ENCODE assay signal across 8 cellular contexts in the genomic region with DNA sequence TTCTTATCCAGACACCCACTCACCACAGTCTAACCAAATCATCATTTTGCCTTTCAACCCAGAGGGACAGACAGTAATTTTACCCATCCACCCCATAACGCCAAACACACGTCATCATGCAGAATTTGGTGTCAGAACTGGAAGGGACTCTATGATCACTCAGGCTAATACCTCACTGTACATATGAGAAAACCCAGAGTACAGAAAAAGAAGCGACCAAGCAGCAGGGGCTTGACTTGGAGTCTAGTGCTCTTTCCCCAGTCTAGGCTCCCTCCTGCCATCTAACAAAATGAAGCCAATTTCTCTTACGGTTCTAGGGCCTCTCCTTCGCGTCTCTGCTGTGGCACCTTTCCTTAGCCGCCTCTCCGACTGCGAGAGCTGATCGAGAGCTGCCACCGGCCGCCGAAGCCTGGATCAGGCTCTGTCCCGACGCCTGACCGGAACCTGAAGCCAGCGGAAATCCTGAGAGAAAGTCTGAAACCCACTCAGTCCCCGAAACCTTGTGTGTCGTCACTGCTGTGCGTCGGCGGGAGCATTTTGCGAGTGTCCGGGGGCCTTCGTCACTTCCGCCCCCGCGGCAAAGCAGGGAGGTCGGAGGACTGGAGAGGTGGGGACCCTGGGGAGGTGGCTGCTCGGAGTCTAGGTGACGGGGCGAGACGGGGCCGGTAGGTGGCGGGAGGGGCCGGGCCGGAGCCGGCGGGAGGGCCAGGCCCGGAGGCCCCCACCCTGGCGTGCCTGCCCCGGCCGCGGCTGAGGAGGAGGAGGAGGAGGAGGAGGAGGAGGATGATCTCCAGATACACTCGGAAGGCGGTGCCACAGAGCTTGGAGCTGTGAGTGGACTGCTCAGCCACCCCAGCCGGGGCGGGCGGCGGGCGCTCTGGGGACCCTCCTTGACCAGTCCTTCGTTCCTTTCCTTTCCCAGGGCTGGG. TPM values are rescaled to one million over a fixed set of nuclear protein-coding genes. Genes with fewer than 3 reads are reported as not detected.
A peak's percentile ranks its signal among the peaks of the same experiment; 100 is the strongest.
DNase-seq lines count a peak whose midpoint lies in the region; ATAC-seq and TF ChIP-seq lines count a peak whose summit lies in the region.

A gene (minus strand): TSS at position 452 of the 929 bp plus-strand sequence. CDS start 4,071 bp downstream, outside the sequence.
A gene (plus strand): TSS at position 563 of the 929 bp plus-strand sequence. CDS start 221 bp downstream, at position 784.

- peak within 1 kb of the TSS; percentile 100 for H3K4me3 ChIP-seq in Jurkat, Clone E6-1 (ENCODE audit: low read length)
- H3K4me3 ChIP-seq in Panc1 (ENCODE audit: low read depth in 2 of 2, low read length in 2 of 2), result peak within 1 kb of the TSS; percentile 74 to 77
- peak within 1 kb of the TSS; percentile 87 to 98 for H3K4me3 ChIP-seq in esophagus (ENCODE audit: low read depth in 1 of 2, low read length in 2 of 2)
- H3K4me3 ChIP-seq in mucosa of stomach (ENCODE audit: low read length), result peak within 1 kb of the TSS; percentile 100

- H3K36me3 ChIP-seq in Panc1 (ENCODE audit: control insufficient read depth, insufficient read depth, low read length), result peaks cover 9% of the 10 kb centered on the region
- H3K36me3 ChIP-seq in esophagus (ENCODE audit: control insufficient read depth in 2 of 2, insufficient read depth in 2 of 2, low read length in 1 of 2), result peaks cover 1 to 3% of the 10 kb centered on the region in 2 donors
- no peaks in the 10 kb centered on the region for H3K36me3 ChIP-seq in mucosa of stomach (ENCODE audit: control insufficient read depth, insufficient read depth, low read length)

- no peak; the same call in none of the 2 replicates for TF ChIP-seq CTCF in Panc1 (IDR thresholded peaks at IDR 0.05)

- POLR2A ChIA-PET in Panc1 (lab: Charles Lee), result interaction anchor here (0.5 to 1.0 kb wide), 3 partner anchors 70 to 832 kb away, joined by 3 to 7 read pairs (median 3); no protein-coding TSS in a partner anchor

- in situ Hi-C loops in Panc1 (cut with HindIII; ENCODE audit: low pct_unique_long_range_greater_than_20kb, low sequenced_read_pairs), result no loop called here

- no peaks in the 10 kb centered on the region for H3K9me3 ChIP-seq in Panc1 (ENCODE audit: control insufficient read depth, insufficient read depth, low read depth, low read length)
- no peaks in the 10 kb centered on the region for H3K9me3 ChIP-seq in esophagus (ENCODE audit: control insufficient read depth in 2 of 2, insufficient read depth in 1 of 2, low read depth in 1 of 2, low read length in 1 of 2)
- H3K9me3 ChIP-seq in mucosa of stomach (ENCODE audit: control insufficient read depth, low read length), result no peaks in the 10 kb centered on the region

- peak within 1 kb of the TSS; percentile 100 for H3K9ac ChIP-seq in mucosa of stomach (ENCODE audit: low read length)

- peak; percentile 96 for DNase-seq in DMS53 (lab: John Stamatoyannopoulos, UW)
- DNase-seq in Jurkat, Clone E6-1 (ENCODE audit: low read depth, low spot score), result peak; percentile 82
- DNase-seq in Panc1 (ENCODE audit: low read depth, low spot score), result peak; percentile 70
- DNase-seq in activated T-cell treated with anti-CD3 and anti-CD28 coated beads, Interleukin-2, amount 50 U/mL, for 4 hours, result peak; percentile 89
- DNase-seq in stimulated activated CD8-positive, alpha-beta memory T cell treated with anti-CD3 and anti-CD28 coated beads, Interleukin-7, amount 100 ng/mL, for 1 hour (ENCODE audit: low read depth in 2 of 2), result peak; percentile 82

- H3K36me3 Mint-ChIP-seq in activated T-cell treated with anti-CD3 and anti-CD28 coated beads, Interleukin-2, amount 50 U/mL, for 4 hours (ENCODE audit: insufficient read depth), result peaks cover 14% of the 10 kb centered on the region

- peak within 1 kb of the TSS; percentile 100 for H3K4me3 Mint-ChIP-seq in activated T-cell treated with anti-CD3 and anti-CD28 coated beads, Interleukin-2, amount 50 U/mL, for 4 hours

- peak within 1 kb of the TSS; percentile 93 for H3K27ac ChIP-seq in Panc1 (ENCODE audit: low read length)
- peak within 1 kb of the TSS; percentile 92 to 100 for H3K27ac ChIP-seq in esophagus (ENCODE audit: low read depth in 2 of 2, low read length in 1 of 2)

- H3K4me1 ChIP-seq in Panc1 (ENCODE audit: control insufficient read depth, insufficient read depth, low read length), result 0 out of 2 replicates have a peak, but pooled peaks cover 4% of the 10 kb centered on the region
- no peaks in the 10 kb centered on the region for H3K4me1 ChIP-seq in esophagus (ENCODE audit: control insufficient read depth in 2 of 2, insufficient read depth in 2 of 2, low read length in 1 of 2)
- peaks cover 9% of the 10 kb centered on the region for H3K4me1 ChIP-seq in mucosa of stomach (ENCODE audit: control insufficient read depth, insufficient read depth, low read length)

- H3K27me3 ChIP-seq in Panc1 (ENCODE audit: control insufficient read depth, insufficient read depth, low read length), result no peaks in the 10 kb centered on the region
- H3K27me3 ChIP-seq in esophagus (ENCODE audit: control insufficient read depth in 1 of 2, insufficient read depth in 2 of 2, low read length in 2 of 2), result no peaks in the 10 kb centered on the region
- H3K27me3 ChIP-seq in mucosa of stomach (ENCODE audit: control insufficient read depth, insufficient read depth, low read length), result no peaks in the 10 kb centered on the region

- peaks cover 38% of the 10 kb centered on the region for H3K4me1 Mint-ChIP-seq in activated T-cell treated with anti-CD3 and anti-CD28 coated beads, Interleukin-2, amount 50 U/mL, for 4 hours (ENCODE audit: low read depth)

- no peaks in the 10 kb centered on the region for H3K9me3 Mint-ChIP-seq in activated T-cell treated with anti-CD3 and anti-CD28 coated beads, Interleukin-2, amount 50 U/mL, for 4 hours

- ATAC-seq in GM21619 (IDR thresholded peaks at IDR 0.05; ENCODE audit: unreplicated experiment) (peak; percentile 88), Panc1 (peak; percentile 99)
- ATAC-seq in activated T-cell treated with anti-CD3 and anti-CD28 coated beads, Interleukin-2, amount 50 U/mL, for 4 hours, result peak; percentile 97 to 98

- intact Hi-C loops in Panc1 (cut with micrococcal nuclease; ENCODE audit: unreplicated experiment), result no loop called here

- H3K27me3 Mint-ChIP-seq in activated T-cell treated with anti-CD3 and anti-CD28 coated beads, Interleukin-2, amount 50 U/mL, for 4 hours (ENCODE audit: low read depth), result no peaks in the 10 kb centered on the region

- BruUV-seq in Panc1 (replicated peaks; lab: Mats Ljungman, UMichigan), result no TSS peak

- 0 to 1% methylated on average over 38 to 52 of the region's 52 CpGs for WGBS in esophagus, 2 donors

- CTCF ChIA-PET in Panc1 (lab: Charles Lee), result interaction anchor here (0.7 kb wide), 1 partner anchor 580 kb away, joined by 3 read pairs; no protein-coding TSS in a partner anchor

RNA-seq across cellular contexts. Expression of the first gene that starts in this region (rescaled TPM):
- 38.1 TPM for polyA plus RNA-seq in Jurkat, Clone E6-1 (2012; ENCODE audit: insufficient read depth, insufficient read length)
- total RNA-seq in Panc1 (2021; ENCODE audit: unreplicated experiment), result 53.9 TPM
- 37.0 TPM for polyA plus RNA-seq in Panc1 (2012; ENCODE audit: insufficient read length)
- 10 to 100 TPM; 37.4 to 38.9 (median 37.9) TPM for total RNA-seq in activated T-cell treated with anti-CD3 and anti-CD28 coated beads, Interleukin-2, amount 50 U/mL, for 4 hours
- polyA plus RNA-seq in esophagus, result 10 to 100 TPM in 1 of 2 donors, 1 to 10 TPM in 1; 6.7 to 12.7 TPM

RNA-seq across cellular contexts. Expression of the second gene that starts in this region (rescaled TPM):
- polyA plus RNA-seq in Jurkat, Clone E6-1 (2012; ENCODE audit: insufficient read depth, insufficient read length), result 21.7 TPM
- 20.8 TPM for total RNA-seq in Panc1 (2021; ENCODE audit: unreplicated experiment)
- polyA plus RNA-seq in Panc1 (2012; ENCODE audit: insufficient read length), result 16.3 TPM
- 1 to 10 TPM; 4.2 to 6.0 (median 5.1) TPM for total RNA-seq in activated T-cell treated with anti-CD3 and anti-CD28 coated beads, Interleukin-2, amount 50 U/mL, for 4 hours
- 10 to 100 TPM in 1 of 2 donors, 1 to 10 TPM in 1; 9.4 to 21.7 TPM for polyA plus RNA-seq in esophagus

Comparison
In these comparisons a context has a peak if more than half of its experiments do, and no peak if none do; other contexts are left out.
1. Peak in every context shown above with its lines: DNase-seq, ATAC-seq, H3K4me3 ChIP-seq and H3K27ac ChIP-seq.